Comparison of ENCODE assay signal across 8 cellular contexts in genomic region chr19:29528350-29528945, GRCh38. TPM values are rescaled to one million over a fixed set of nuclear protein-coding genes. Genes with fewer than 3 reads are reported as not detected.
DNase-seq lines count a peak whose midpoint lies in the region; ATAC-seq, FAIRE-seq and TF ChIP-seq lines count a peak whose summit lies in the region.

No MANE protein-coding gene starts in this region.

- no peaks in the 10 kb centered on the region for H3F3A ChIP-seq in smooth muscle cell (ENCODE audit: low read depth)

- H3K4me1 Mint-ChIP-seq in T-helper 17 cell: peaks cover 22% of the 10 kb centered on the region

- POLR2A ChIA-PET in GM12878 (lab: Charles Lee): no interaction called here

- no peak overlapping the region for H3K27ac Mint-ChIP-seq in T-helper 17 cell

- no peaks in the 10 kb centered on the region for H3K4me1 ChIP-seq in GM12878 (ENCODE audit: control insufficient read depth, insufficient read depth, low read length)
- H3K4me1 ChIP-seq in iPS-20b (ENCODE audit: insufficient read depth, low read length): peaks cover 8% of the 10 kb centered on the region; the same call in 1 of the 2 replicates
- H3K4me1 ChIP-seq in smooth muscle cell (ENCODE audit: low read depth): peaks cover 13% of the 10 kb centered on the region

- no peaks in the 10 kb centered on the region for H3K79me2 ChIP-seq in GM12878 (ENCODE audit: control insufficient read depth, insufficient read depth, low read length)
- H3K79me2 ChIP-seq in smooth muscle cell (ENCODE audit: low read depth): no peaks in the 10 kb centered on the region

- no peak overlapping the region for H2AFZ ChIP-seq in GM12878 (ENCODE audit: control insufficient read depth, low read depth, low read length)
- H2AFZ ChIP-seq in smooth muscle cell (ENCODE audit: low read depth): peak overlapping the region; percentile 50

- H3K4me3 ChIP-seq in GM12878 (no peak overlapping the region), iPS-20b (ENCODE audit: low read length) (peak overlapping the region; percentile 62), smooth muscle cell (peak overlapping the region; percentile 50)

- H3K27me3 ChIP-seq in GM12878 (replicated peaks in 1 of 2; ENCODE audit: control insufficient read depth in 2 of 2, insufficient read depth in 2 of 2, low read length in 1 of 2) (peaks cover 9 to 22% of the 10 kb centered on the region in 2 experiments), iPS-20b (ENCODE audit: insufficient read depth, low read length) (peaks cover 93% of the 10 kb centered on the region), smooth muscle cell (ENCODE audit: low read depth) (peaks cover 91% of the 10 kb centered on the region)

- no peaks in the 10 kb centered on the region for H3K36me3 ChIP-seq in GM12878 (ENCODE audit: control insufficient read depth in 2 of 2, insufficient read depth in 2 of 2, low read length in 1 of 2)
- no peaks in the 10 kb centered on the region for H3K36me3 ChIP-seq in iPS-20b (ENCODE audit: insufficient read depth, low read depth, low read length)
- no peaks in the 10 kb centered on the region for H3K36me3 ChIP-seq in smooth muscle cell (ENCODE audit: low read depth)

- RAD21 ChIA-PET in GM12878 (lab: Charles Lee; ENCODE audit: unreplicated experiment): no interaction called here

- ATAC-seq in T-helper 17 cell (peak; percentile 78), GM12878 (peak; percentile 96), HG03045 (IDR thresholded peaks at IDR 0.05; ENCODE audit: unreplicated experiment) (no peak)

- no peak for TF ChIP-seq POLR2A in GM12878 (IDR thresholded peaks at IDR 0.05; ENCODE audit: low read depth, low read length)

- peak overlapping the region; percentile 76 for H3K4me3 Mint-ChIP-seq in T-helper 17 cell

- SMC1A ChIA-PET in GM12878 (lab: Charles Lee; ENCODE audit: uncharacterized antibody, unreplicated experiment): interaction anchor here (0.7 kb wide), 1 partner anchor 8 kb away, joined by 3 read pairs; no protein-coding TSS in a partner anchor

- no peak overlapping the region for H3K9ac ChIP-seq in GM12878 (ENCODE audit: control insufficient read depth, insufficient read depth, low read length)
- no peak overlapping the region for H3K9ac ChIP-seq in iPS-20b (ENCODE audit: low read depth, low read length)
- H3K9ac ChIP-seq in smooth muscle cell (ENCODE audit: low read depth): no peak overlapping the region

- CTCF ChIA-PET in GM12878 (lab: Yijun Ruan, JAX): interaction anchor here (0.7 kb wide), 1 partner anchor 928 kb away, joined by 3 read pairs; no protein-coding TSS in a partner anchor

- TF ChIP-seq CTCF in GM12878 (IDR thresholded peaks at IDR 0.05 in 2 of 3, conservative IDR thresholded peaks at IDR 0.05 in 1 of 3; ENCODE audit: control insufficient read depth in 2 of 3, extremely low read depth in 1 of 3, insufficient read depth in 1 of 3, low read depth in 3 of 3, low read length in 3 of 3) (peak; percentile 63 to 72 (median 66); a peak in 5 of 6 replicates), smooth muscle cell (IDR thresholded peaks at IDR 0.05; ENCODE audit: borderline replicate concordance, insufficient read depth, poor library complexity, severe bottlenecking) (peak; percentile 80)

- H3K27me3 Mint-ChIP-seq in T-helper 17 cell: peaks cover 68% of the 10 kb centered on the region

- under 1% methylated on average over 57 of the region's 57 CpGs for WGBS in GM12878 (ENCODE audit: insufficient coverage, insufficient replicate concordance, low lambda C conversion rate, missing lambda C conversion rate)
- under 1% methylated on average over 45 of the region's 57 CpGs for WGBS in smooth muscle cell (ENCODE audit: low lambda C conversion rate)

- intact Hi-C loops in GM12878 (cut with micrococcal nuclease; ENCODE audit: unreplicated experiment): loop anchor here (5.0 kb wide), 1 partner anchor 61 kb away; no protein-coding TSS in a partner anchor

- peak; percentile 51 for TF ChIP-seq RAD21 in GM12878 (IDR thresholded peaks at IDR 0.05; ENCODE audit: insufficient read depth, low read depth, low read length)

- H3K4me2 ChIP-seq in GM12878 (ENCODE audit: control insufficient read depth, insufficient read depth): peak overlapping the region; percentile 13; the same call in 1 of the 2 replicates
- H3K4me2 ChIP-seq in smooth muscle cell: peak overlapping the region; percentile 88

- in situ Hi-C loops in GM12878 (cut with MboI): no loop called here

- H3K9me3 ChIP-seq in T-helper 17 cell (ENCODE audit: control insufficient read depth, low read length, poor library complexity, severe bottlenecking) (no peaks in the 10 kb centered on the region), GM12878 (replicated peaks; ENCODE audit: control insufficient read depth, insufficient read depth, low read length) (no peaks in the 10 kb centered on the region), iPS-20b (ENCODE audit: insufficient read depth, low read depth, low read length) (no peaks in the 10 kb centered on the region; the same call in 1 of the 2 replicates), smooth muscle cell (replicated peaks; ENCODE audit: low read depth) (no peaks in the 10 kb centered on the region)

- H4K20me1 ChIP-seq in GM12878 (ENCODE audit: control insufficient read depth, insufficient read depth) (no peaks in the 10 kb centered on the region), smooth muscle cell (ENCODE audit: low read depth) (no peaks in the 10 kb centered on the region)

- H3K27ac ChIP-seq in GM12878 (ENCODE audit: control insufficient read depth, insufficient read depth): no peak overlapping the region
- H3K27ac ChIP-seq in iPS-20b (ENCODE audit: low read length): no peak overlapping the region
- no peak overlapping the region for H3K27ac ChIP-seq in smooth muscle cell (ENCODE audit: low read depth)

- H3K36me3 Mint-ChIP-seq in T-helper 17 cell (ENCODE audit: low read depth): peaks cover 3% of the 10 kb centered on the region

- FAIRE-seq in GM12878 (lab: Jason Lieb, UNC): no peak

- no peak for TF ChIP-seq EP300 in GM12878 (IDR thresholded peaks at IDR 0.05; ENCODE audit: borderline replicate concordance in 1 of 2, control insufficient read depth in 1 of 2, low read depth in 2 of 2, low read length in 2 of 2)

- DNase-seq in activated gamma-delta T cell treated with Interleukin-2 at 50 U/mL for 16 hours: peak; percentile 32
- DNase-seq in activated gamma-delta T cell (lab: John Stamatoyannopoulos, UW): no peak
- peak; percentile 69 for DNase-seq in HuH-7 (ENCODE audit: low spot score)
- peak in 1 of 3 donors; percentile 14 for DNase-seq in T-helper 17 cell
- DNase-seq in GM12878 (ENCODE audit: low read depth, low spot score): peak; percentile 3
- peak; percentile 41 for DNase-seq in smooth muscle cell (lab: John Stamatoyannopoulos, UW; ENCODE audit: unreplicated experiment)

- no TSS peak for BruUV-seq in GM12878 (replicated peaks; lab: Mats Ljungman, UMichigan)

TF ChIP-seq in GM12878, 131 proteins besides CTCF, POLR2A, EP300 and RAD21:
- TF ChIP-seq CBFB (IDR thresholded peaks at IDR 0.05; ENCODE audit: low read depth) (no peak), NFYA (IDR thresholded peaks at IDR 0.05; ENCODE audit: borderline replicate concordance, low read depth, low read length) (no peak), STAT3 (IDR thresholded peaks at IDR 0.05; ENCODE audit: low read depth, low read length) (no peak), SMAD5 (IDR thresholded peaks at IDR 0.05; ENCODE audit: low read depth) (no peak), SMC3 (IDR thresholded peaks at IDR 0.05; ENCODE audit: borderline replicate concordance, low read length) (peak; percentile 45; the same call in 1 of the 2 replicates), NFIC (IDR thresholded peaks at IDR 0.05; ENCODE audit: low read depth, low read length) (no peak), RUNX3 (IDR thresholded peaks at IDR 0.05; ENCODE audit: low read length) (no peak)

RNA-seq across cellular contexts. Expression of gene VSTM2B, which starts 2.7 kb away (rescaled TPM):
- total RNA-seq in T-helper 17 cell (not detected), GM12878 (2014; rRNA removed) (not detected in 2 replicates), GM12878 (2014; rRNA removed; fragmentation: Illumina TruSeq; extraction: Trizol) (not detected in 2 replicates), GM12878 (2021) (not detected in 2 replicates), smooth muscle cell (not detected in 2 replicates)
- not detected in 2 replicates for total RNA-seq in GM12878 (2013; cell fraction: nucleolus; rRNA removed)
- not detected for polyA plus RNA-seq in GM12878 (2011; ENCODE audit: low read depth)
- polyA plus RNA-seq in GM12878 (2011; rRNA removed) (not detected in 2 replicates), GM12878 (2014; fragmentation: Illumina TruSeq; extraction: Trizol) (not detected in 2 replicates), GM12878 (2014; fragmentation: Nextera tagmentation; extraction: Ambion mirVana) (not detected), GM12878 (2014; rRNA removed) (not detected in 2 replicates), GM12878 (2016; fragmentation: Nextera tagmentation; extraction: Ambion mirVana) (not detected), smooth muscle cell (not detected in 2 replicates)
- not detected in 2 replicates for polyA plus RNA-seq in GM12878 (2011; cell fraction: cytosol; rRNA removed)
- not detected in 2 replicates for polyA plus RNA-seq in GM12878 (2011; cell fraction: nucleus; rRNA removed)
- polyA plus RNA-seq in GM12878 (2012): 0.11 TPM in 1 of 2 replicates, not detected in the other
- polyA minus RNA-seq in GM12878 (2011; rRNA and poly(A)+ RNA removed): not detected in 2 replicates
- polyA minus RNA-seq in GM12878 (2011; cell fraction: cytosol; rRNA and poly(A)+ RNA removed): not detected in 2 replicates
- not detected in 2 replicates for polyA minus RNA-seq in GM12878 (2011; cell fraction: nucleus; rRNA and poly(A)+ RNA removed)
